ENCODE assay signal across 8 cellular contexts in the genomic region with DNA sequence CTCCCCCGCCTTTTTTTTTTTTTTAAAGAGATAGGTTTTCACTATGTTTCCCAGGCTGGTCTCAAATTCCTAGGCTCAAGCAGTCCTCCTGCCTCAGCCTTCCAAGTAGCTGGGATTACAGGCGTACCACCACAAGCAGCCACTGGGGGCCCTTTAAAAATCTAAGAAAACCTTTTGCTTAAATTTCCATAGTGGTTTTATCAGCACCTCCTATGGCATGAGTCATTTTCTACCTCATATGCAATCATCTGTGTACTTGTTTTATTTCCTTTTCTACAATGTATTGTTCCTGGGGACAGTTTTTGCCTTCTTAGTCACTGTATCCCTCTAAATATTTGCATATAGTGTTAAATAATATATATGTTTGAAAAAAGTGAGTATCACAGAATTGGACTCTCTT. TPM values are rescaled to one million over a fixed set of nuclear protein-coding genes. Genes with fewer than 3 reads are reported as not detected.
DNase-seq lines count a peak whose midpoint lies in the region; ATAC-seq and TF ChIP-seq lines count a peak whose summit lies in the region.

No MANE protein-coding gene starts in this region.

- no peaks in the 10 kb centered on the region for H3K36me3 Mint-ChIP-seq in naive B cell

- no peaks in the 10 kb centered on the region for H3K27me3 Mint-ChIP-seq in naive B cell

- no peak for TF ChIP-seq POLR2A in vagina (IDR thresholded peaks at IDR 0.05)

- no peaks in the 10 kb centered on the region for H3K27me3 ChIP-seq in SJSA1 (replicated peaks)
- H3K27me3 ChIP-seq in vagina: no peaks in the 10 kb centered on the region

- peak; percentile 35 for ATAC-seq in HG02642 (IDR thresholded peaks at IDR 0.05; ENCODE audit: poor library complexity, unreplicated experiment)
- peak; percentile 40 to 54 for ATAC-seq in naive B cell (ENCODE audit: low read depth in 2 of 2)
- ATAC-seq in HG03045 (IDR thresholded peaks at IDR 0.05; ENCODE audit: unreplicated experiment): no peak

- H3K36me3 ChIP-seq in SJSA1 (peaks cover 32% of the 10 kb centered on the region), vagina (no peaks in the 10 kb centered on the region)

- H3K9me3 ChIP-seq in SJSA1 (replicated peaks) (no peaks in the 10 kb centered on the region), vagina (no peaks in the 10 kb centered on the region)

- intact Hi-C loops in vagina (cut with DNase I): no loop called here

- DNase-seq in D341Med (ENCODE audit: low spot score) (peak; percentile 57), SJSA1 (ENCODE audit: low read depth in 1 of 2, low spot score in 2 of 2) (peak; percentile 74 to 89), astrocyte of the hippocampus (ENCODE audit: low read depth, low spot score) (peak; percentile 57), naive B cell (peak; percentile 40), vagina (ENCODE audit: extremely low spot score in 2 of 2) (no peak), DMS79 treated with DMSO at 0.1 percent for 48 hours (lab: John Stamatoyannopoulos, UW) (no peak)

- peak overlapping the region in 5 of 8 donors; percentile 14 to 56 (median 49) for H3K4me3 Mint-ChIP-seq in naive B cell

- no peak overlapping the region for H3K4me3 ChIP-seq in SJSA1
- H3K4me3 ChIP-seq in vagina: no peak overlapping the region

- TF ChIP-seq CTCF in vagina (IDR thresholded peaks at IDR 0.05): no peak

- peak overlapping the region; percentile 56 for H3K27ac ChIP-seq in SJSA1
- no peak overlapping the region for H3K27ac ChIP-seq in vagina

- H3K9me3 Mint-ChIP-seq in naive B cell: no peaks in the 10 kb centered on the region

- H3K4me1 ChIP-seq in SJSA1 (replicated peaks) (peaks cover 25% of the 10 kb centered on the region), vagina (peaks cover 72% of the 10 kb centered on the region)

- H3K4me1 Mint-ChIP-seq in naive B cell: peaks cover 47 to 94% (median 73%) of the 10 kb centered on the region in 3 donors

- H3K27ac Mint-ChIP-seq in naive B cell: peak overlapping the region; percentile 76 to 96 (median 92)

RNA-seq across cellular contexts. Expression of a gene that starts 29.2 kb away (rescaled TPM):
- total RNA-seq in SJSA1 (2014; rRNA removed; shearing (Covaris generic)): 102 and 118 TPM in 2 replicates
- polyA plus RNA-seq in naive B cell (ENCODE audit: low read depth in 6 of 6): 10 to 100 TPM; 45.6 to 53.9 (median 50.9) TPM
- total RNA-seq in vagina: 41.7 TPM

Comparison
In these comparisons a context has a peak if more than half of its experiments do, and no peak if none do; other contexts are left out.
1. DNase-seq: peak in D341Med (single experiment), SJSA1 (2 of 2), astrocyte of the hippocampus (single experiment) and naive B cell (single experiment); none in vagina (0 of 2) and DMS79 treated with DMSO at 0.1 percent for 48 hours (single experiment).